ENCODE assay signal across 1 cellular context in the genomic region with DNA sequence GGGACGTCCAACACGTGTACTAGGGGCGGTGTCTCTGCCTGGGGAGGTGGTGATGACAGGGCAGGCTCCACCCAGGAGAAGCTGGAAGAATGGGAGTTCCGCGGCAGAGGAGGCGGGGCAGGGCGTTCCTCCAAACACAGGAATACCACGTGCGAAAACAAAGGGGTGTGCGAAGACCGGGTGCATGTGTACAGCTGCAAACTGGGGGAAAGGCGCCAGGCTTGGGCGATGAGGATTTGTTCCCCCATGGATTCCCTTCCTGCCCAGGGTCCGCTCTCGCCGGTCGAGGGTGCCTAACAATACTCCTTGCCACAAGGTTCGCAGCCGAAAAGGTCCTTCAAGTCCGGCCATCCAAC.
TF ChIP-seq lines count a peak whose summit lies in the region.

No MANE protein-coding gene starts in this region.

TF ChIP-seq in GM23338, 12 proteins besides CTCF, POLR2A, EP300 and RAD21 (continued from another document):
- TF ChIP-seq, protein P1, sequence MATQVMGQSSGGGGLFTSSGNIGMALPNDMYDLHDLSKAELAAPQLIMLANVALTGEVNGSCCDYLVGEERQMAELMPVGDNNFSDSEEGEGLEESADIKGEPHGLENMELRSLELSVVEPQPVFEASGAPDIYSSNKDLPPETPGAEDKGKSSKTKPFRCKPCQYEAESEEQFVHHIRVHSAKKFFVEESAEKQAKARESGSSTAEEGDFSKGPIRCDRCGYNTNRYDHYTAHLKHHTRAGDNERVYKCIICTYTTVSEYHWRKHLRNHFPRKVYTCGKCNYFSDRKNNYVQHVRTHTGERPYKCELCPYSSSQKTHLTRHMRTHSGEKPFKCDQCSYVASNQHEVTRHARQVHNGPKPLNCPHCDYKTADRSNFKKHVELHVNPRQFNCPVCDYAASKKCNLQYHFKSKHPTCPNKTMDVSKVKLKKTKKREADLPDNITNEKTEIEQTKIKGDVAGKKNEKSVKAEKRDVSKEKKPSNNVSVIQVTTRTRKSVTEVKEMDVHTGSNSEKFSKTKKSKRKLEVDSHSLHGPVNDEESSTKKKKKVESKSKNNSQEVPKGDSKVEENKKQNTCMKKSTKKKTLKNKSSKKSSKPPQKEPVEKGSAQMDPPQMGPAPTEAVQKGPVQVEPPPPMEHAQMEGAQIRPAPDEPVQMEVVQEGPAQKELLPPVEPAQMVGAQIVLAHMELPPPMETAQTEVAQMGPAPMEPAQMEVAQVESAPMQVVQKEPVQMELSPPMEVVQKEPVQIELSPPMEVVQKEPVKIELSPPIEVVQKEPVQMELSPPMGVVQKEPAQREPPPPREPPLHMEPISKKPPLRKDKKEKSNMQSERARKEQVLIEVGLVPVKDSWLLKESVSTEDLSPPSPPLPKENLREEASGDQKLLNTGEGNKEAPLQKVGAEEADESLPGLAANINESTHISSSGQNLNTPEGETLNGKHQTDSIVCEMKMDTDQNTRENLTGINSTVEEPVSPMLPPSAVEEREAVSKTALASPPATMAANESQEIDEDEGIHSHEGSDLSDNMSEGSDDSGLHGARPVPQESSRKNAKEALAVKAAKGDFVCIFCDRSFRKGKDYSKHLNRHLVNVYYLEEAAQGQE (IDR thresholded peaks at IDR 0.05; ENCODE audit: unreplicated experiment): no peak
